17 cellular contexts compared by ENCODE assay signal in genomic region chr11:123581651-123582399, GRCh38.
DNase-seq lines count a peak whose midpoint lies in the region; ATAC-seq, FAIRE-seq and TF ChIP-seq lines count a peak whose summit lies in the region.
"Had no signal": no experiment of that assay in that cellular context is flagged by ENCODE, and none has a peak within 500 bp of the region (broad histone marks: within the 10 kb centered on the region; RNA-seq: fewer than 3 reads in every experiment).

No MANE protein-coding gene starts in this region.

- peaks cover 8 to 17% of the 10 kb centered on the region in 2 donors for H3K4me1 Mint-ChIP-seq in natural killer cell treated with Interleukin-12 subunit alpha and Interleukin-12 subunit beta and Interleukin-15 and Interleukin-18, amount 100 ng/mL, for 72 hours (ENCODE audit: low read depth in 2 of 2)
- H3K4me1 Mint-ChIP-seq in natural killer cell, result peaks cover 10 to 22% of the 10 kb centered on the region in 2 donors

- no peak overlapping the region for H3K4me3 Mint-ChIP-seq in natural killer cell treated with Interleukin-12 subunit alpha and Interleukin-12 subunit beta and Interleukin-15 and Interleukin-18, amount 100 ng/mL, for 72 hours
- no peak overlapping the region for H3K4me3 Mint-ChIP-seq in natural killer cell
- H3K4me3 Mint-ChIP-seq: CD14-positive monocyte had no signal

- H3K27ac Mint-ChIP-seq in natural killer cell treated with Interleukin-12 subunit alpha and Interleukin-12 subunit beta and Interleukin-15 and Interleukin-18, amount 100 ng/mL, for 72 hours, result no peak overlapping the region
- no peak overlapping the region for H3K27ac Mint-ChIP-seq in natural killer cell
- H3K27ac Mint-ChIP-seq: CD4-positive, alpha-beta memory T cell; GM23338 had no signal

- no peaks in the 10 kb centered on the region for H3K36me3 Mint-ChIP-seq in natural killer cell treated with Interleukin-12 subunit alpha and Interleukin-12 subunit beta and Interleukin-15 and Interleukin-18, amount 100 ng/mL, for 72 hours
- H3K36me3 Mint-ChIP-seq in natural killer cell, result no peaks in the 10 kb centered on the region
- H3K36me3 Mint-ChIP-seq: CD4-positive, alpha-beta memory T cell had no signal

- no peak overlapping the region for H2BK20ac ChIP-seq in H1 (ENCODE audit: low read length)

- H3K9me3 Mint-ChIP-seq in natural killer cell treated with Interleukin-12 subunit alpha and Interleukin-12 subunit beta and Interleukin-15 and Interleukin-18, amount 100 ng/mL, for 72 hours, result no peaks in the 10 kb centered on the region
- H3K9me3 Mint-ChIP-seq in natural killer cell, result no peaks in the 10 kb centered on the region

- peaks cover 0 to 9% (median 2%) of the 10 kb centered on the region in 4 experiments; a peak in 5 of 7 replicates for H3K4me1 ChIP-seq in H1 (replicated peaks in 1 of 4; ENCODE audit: control insufficient read depth in 3 of 4, insufficient read depth in 4 of 4, low read length in 3 of 4)

- peaks cover 0 to 7% of the 10 kb centered on the region in 2 experiments for H4K20me1 ChIP-seq in H1 (replicated peaks in 1 of 2; ENCODE audit: control insufficient read depth in 1 of 2, insufficient read depth in 2 of 2, low read length in 2 of 2)

- intact Hi-C loops in natural killer cell (cut with micrococcal nuclease), result loop anchor here (2.0 kb wide), 1 partner anchor 125 kb away; no protein-coding TSS in a partner anchor

- peaks cover 4% of the 10 kb centered on the region; the same call in 1 of the 2 replicates for H3K23me2 ChIP-seq in H1 (ENCODE audit: low read depth, low read length)

- FAIRE-seq in H1 (lab: Jason Lieb, UNC), result no peak
- FAIRE-seq: GM12891 had no signal

- H3K27me3 Mint-ChIP-seq in natural killer cell treated with Interleukin-12 subunit alpha and Interleukin-12 subunit beta and Interleukin-15 and Interleukin-18, amount 100 ng/mL, for 72 hours, result peaks cover 0 to 3% of the 10 kb centered on the region in 2 donors
- H3K27me3 Mint-ChIP-seq in natural killer cell (ENCODE audit: low read depth in 2 of 2), result no peaks in the 10 kb centered on the region
- H3K27me3 Mint-ChIP-seq: CD4-positive, alpha-beta memory T cell had no signal

- no peak for TF ChIP-seq EP300 in H1 (IDR thresholded peaks at IDR 0.05; ENCODE audit: borderline replicate concordance in 1 of 2, low read depth in 2 of 2, low read length in 2 of 2)

- no peak overlapping the region for H4K8ac ChIP-seq in H1 (ENCODE audit: extremely low read depth, insufficient read depth, low read length)

- 87% methylated on average over 22 of the region's 22 CpGs; no CpG with 5 or more reads in 1 of the 2 experiments for WGBS in H1 (ENCODE audit: extremely low coverage in 1 of 2, insufficient coverage in 1 of 2, insufficient read length in 1 of 2, insufficient replicate concordance in 2 of 2, low coverage in 1 of 2, low lambda C conversion rate in 2 of 2, missing lambda C conversion rate in 1 of 2), 2 experiments

- no peak overlapping the region for H2AFZ ChIP-seq in H1 (ENCODE audit: low read length)
- H2AFZ ChIP-seq: GM23338 had no signal

- no peak for TF ChIP-seq RAD21 in H1 (IDR thresholded peaks at IDR 0.05 in 1 of 2, conservative IDR thresholded peaks at IDR 0.05 in 1 of 2; ENCODE audit: low read depth in 2 of 2, low read length in 2 of 2)

- no peaks in the 10 kb centered on the region; a peak in 1 of 8 replicates for H3K36me3 ChIP-seq in H1 (ENCODE audit: control insufficient read depth in 2 of 4, insufficient read depth in 4 of 4, low read length in 3 of 4)

- no peaks in the 10 kb centered on the region for H3K9me3 ChIP-seq in H1 (ENCODE audit: insufficient read depth in 2 of 2, low read depth in 1 of 2, low read length in 1 of 2)
- H3K9me3 ChIP-seq: BLaER1 had no signal

- no peak for ATAC-seq in natural killer cell treated with Interleukin-12 subunit alpha and Interleukin-12 subunit beta and Interleukin-15 and Interleukin-18, amount 100 ng/mL, for 72 hours
- ATAC-seq in natural killer cell (no peak), GM18519 (IDR thresholded peaks at IDR 0.05; ENCODE audit: low FRiP score, unreplicated experiment) (no peak), HG02973 (IDR thresholded peaks at IDR 0.05; ENCODE audit: unreplicated experiment) (no peak)
- ATAC-seq: HCT116 had no signal

- CTCF ChIA-PET in H1 (lab: Charles Lee; ENCODE audit: partially characterized antibody), result interaction anchor here (0.5 to 4.7 kb wide), 31 partner anchors 8 to 449 kb away, joined by 3 to 43 read pairs (median 6); no protein-coding TSS in a partner anchor

- no peaks in the 10 kb centered on the region; a peak in 1 of 7 replicates for H3K27me3 ChIP-seq in H1 (replicated peaks in 1 of 4; ENCODE audit: control insufficient read depth in 3 of 4, extremely low read depth in 1 of 4, insufficient read depth in 3 of 4, low read length in 3 of 4)
- H3K27me3 ChIP-seq: BLaER1 had no signal

- no peak overlapping the region for H2BK15ac ChIP-seq in H1 (ENCODE audit: low read length)

- H3K23ac ChIP-seq in H1 (ENCODE audit: insufficient read length), result no peak overlapping the region

- no peak overlapping the region for H4K5ac ChIP-seq in H1 (ENCODE audit: insufficient read length, low read depth, low read length)

- no peak for TF ChIP-seq POLR2A in H1 (IDR thresholded peaks at IDR 0.05; ENCODE audit: control extremely low read depth in 1 of 2, low read depth in 2 of 2, low read length in 2 of 2)

- no peak overlapping the region for H3K4me2 ChIP-seq in H1 (ENCODE audit: insufficient read depth in 1 of 2, low read depth in 2 of 2, low read length in 2 of 2)

- H2BK120ac ChIP-seq in H1 (replicated peaks; ENCODE audit: low read depth, low read length), result no peak overlapping the region

- POLR2A ChIA-PET in H1 (lab: Charles Lee; ENCODE audit: partially characterized antibody), result interaction anchor here (1.2 kb wide), 1 partner anchor 72 kb away, joined by 4 read pairs; no protein-coding TSS in a partner anchor

- TF ChIP-seq CTCF in natural killer cell (IDR thresholded peaks at IDR 0.05) (no peak), H1 (IDR thresholded peaks at IDR 0.05; ENCODE audit: control extremely low read depth in 1 of 3, insufficient read depth in 1 of 3, low read depth in 1 of 3, low read length in 3 of 3) (no peak)

- peak; percentile 51 for DNase-seq in natural killer cell treated with Interleukin-12 subunit alpha and Interleukin-12 subunit beta and Interleukin-15 and Interleukin-18, amount 100 ng/mL, for 72 hours (ENCODE audit: low spot score)
- DNase-seq in natural killer cell (no peak), NCI-H69 (lab: John Stamatoyannopoulos, UW) (peak; percentile 55), H1 (ENCODE audit: low read depth in 1 of 2, low spot score in 2 of 2) (no peak)
- no peak for DNase-seq in stimulated activated naive CD4-positive, alpha-beta T cell (lab: John Stamatoyannopoulos, UW)
- DNase-seq: 8988T; CD4-positive, alpha-beta memory T cell; DMS153; DMS79; H7 had no signal

- H3K79me2 ChIP-seq in H1 (ENCODE audit: control insufficient read depth in 1 of 2, insufficient read depth in 2 of 2, low read length in 2 of 2), result no peaks in the 10 kb centered on the region

- H3K27ac ChIP-seq in H1 (ENCODE audit: low read depth, low read length), result no peak overlapping the region
- H3K27ac ChIP-seq: BLaER1 had no signal

- peaks cover 5% of the 10 kb centered on the region; the same call in 1 of the 2 replicates for H3K79me1 ChIP-seq in H1 (ENCODE audit: low read depth, low read length)

- H4K91ac ChIP-seq in H1 (replicated peaks; ENCODE audit: insufficient read length, low read length), result no peak overlapping the region

- no peak overlapping the region for H3K4me3 ChIP-seq in H1 (ENCODE audit: extremely low read depth in 1 of 4, insufficient read depth in 2 of 4, low read depth in 3 of 4, low read length in 4 of 4)
- H3K4me3 ChIP-seq: BLaER1 had no signal

- no peak overlapping the region for H3K56ac ChIP-seq in H1 (replicated peaks; ENCODE audit: insufficient read length, low read depth, low read length)

- H2BK5ac ChIP-seq in H1 (ENCODE audit: low read depth, low read length), result no peak overlapping the region

- H3K18ac ChIP-seq in H1 (ENCODE audit: extremely low read depth, low read length), result no peak overlapping the region

- no peak overlapping the region for H3K9ac ChIP-seq in H1 (replicated peaks in 1 of 4; ENCODE audit: extremely low read depth in 1 of 4, low read depth in 3 of 4, low read length in 3 of 4)
- H3K9ac ChIP-seq: BLaER1 had no signal

- H3K4ac ChIP-seq in H1 (replicated peaks; ENCODE audit: insufficient read length, low read depth, low read length), result no peak overlapping the region

- no peak overlapping the region for H3K14ac ChIP-seq in H1 (ENCODE audit: insufficient read length)

- H2AK5ac ChIP-seq in H1 (ENCODE audit: low read depth, low read length), result 0 out of 2 replicates have a peak overlapping the region, but pooled peaks have one; percentile 55

- H2BK12ac ChIP-seq in H1 (ENCODE audit: low read depth, low read length), result no peak overlapping the region

TF ChIP-seq in H1, 55 proteins besides CTCF, POLR2A, EP300 and RAD21 (continues in another document):
- TF ChIP-seq SP1 (IDR thresholded peaks at IDR 0.05; ENCODE audit: low read depth, low read length) (no peak), TAF7 (optimal IDR thresholded peaks at IDR 0.05; ENCODE audit: borderline replicate concordance, low read depth, low read length) (no peak), SP4 (IDR thresholded peaks at IDR 0.05; ENCODE audit: low read length) (no peak), KDM5A (IDR thresholded peaks at IDR 0.05; ENCODE audit: low read length) (no peak), E2F6 (IDR thresholded peaks at IDR 0.05) (no peak), HDAC6 (IDR thresholded peaks at IDR 0.05; ENCODE audit: low read depth, low read length) (no peak), CHD1 (IDR thresholded peaks at IDR 0.05; ENCODE audit: low read depth, low read length) (no peak), USF2 (IDR thresholded peaks at IDR 0.05; ENCODE audit: low read length) (no peak), ZNF274 (IDR thresholded peaks at IDR 0.05; ENCODE audit: borderline replicate concordance, extremely low read depth, low read length) (no peak), NANOG (IDR thresholded peaks at IDR 0.05; ENCODE audit: insufficient read depth, low read depth, low read length, poor library complexity, severe bottlenecking) (no peak), MAFK (IDR thresholded peaks at IDR 0.05; ENCODE audit: low read depth, low read length) (no peak)

Comparison
In these comparisons a context has a peak if more than half of its experiments do, and no peak if none do; other contexts are left out.
1. DNase-seq: peak in natural killer cell treated with Interleukin-12 subunit alpha and Interleukin-12 subunit beta and Interleukin-15 and Interleukin-18, amount 100 ng/mL, for 72 hours (single experiment) and NCI-H69 (single experiment); none in natural killer cell (single experiment), H1 (0 of 2) and stimulated activated naive CD4-positive, alpha-beta T cell (0 of 6).